ENCODE assay signal across 14 cellular contexts in genomic region chr22:23256138-23256932, GRCh38.
DNase-seq lines count a peak whose midpoint lies in the region; ATAC-seq and TF ChIP-seq lines count a peak whose summit lies in the region.
"Had no signal": no experiment of that assay in that cellular context is flagged by ENCODE, and none has a peak within 500 bp of the region (broad histone marks: within the 10 kb centered on the region; RNA-seq: fewer than 3 reads in every experiment).

No MANE protein-coding gene starts in this region.

- peaks cover under 1% of the 10 kb centered on the region for H3K4me1 ChIP-seq in CD4-positive, CD25-positive, alpha-beta regulatory T cell (ENCODE audit: control insufficient read depth, insufficient read depth, low read length, poor library complexity, severe bottlenecking)
- H3K4me1 ChIP-seq in hepatocyte (ENCODE audit: insufficient read depth): peaks cover 16% of the 10 kb centered on the region
- H3K4me1 ChIP-seq in sigmoid colon: peaks cover 0 to 31% (median 24%) of the 10 kb centered on the region in 4 donors
- H3K4me1 ChIP-seq: HAP-1 had no signal

- no peaks in the 10 kb centered on the region for H3K27me3 Mint-ChIP-seq in CD4-positive, CD25-positive, alpha-beta regulatory T cell
- H3K27me3 Mint-ChIP-seq in activated CD4-positive, alpha-beta memory T cell treated with anti-CD3 and anti-CD28 coated beads for 36 hours: no peaks in the 10 kb centered on the region
- H3K27me3 Mint-ChIP-seq: activated CD8-positive, alpha-beta T cell treated with anti-CD3 and anti-CD28 coated beads for 36 hours; T-cell had no signal

- peak overlapping the region; percentile 54 to 66 (median 65) for H3K27ac Mint-ChIP-seq in CD4-positive, CD25-positive, alpha-beta regulatory T cell
- peak overlapping the region; percentile 40 for H3K27ac Mint-ChIP-seq in activated CD4-positive, alpha-beta memory T cell treated with anti-CD3 and anti-CD28 coated beads for 36 hours

- peaks cover 62% of the 10 kb centered on the region for H3K79me2 ChIP-seq in hepatocyte

- H3K9me2 ChIP-seq in hepatocyte (replicated peaks; ENCODE audit: insufficient read depth): no peaks in the 10 kb centered on the region

- H3K4me3 ChIP-seq in CD4-positive, CD25-positive, alpha-beta regulatory T cell (ENCODE audit: low read depth, low read length): no peak overlapping the region
- H3K4me3 ChIP-seq in hepatocyte: no peak overlapping the region
- no peak overlapping the region for H3K4me3 ChIP-seq in sigmoid colon
- H3K4me3 ChIP-seq: GM12878, HAP-1 had no signal

- H3K4me3 Mint-ChIP-seq in CD4-positive, CD25-positive, alpha-beta regulatory T cell: no peak overlapping the region
- H3K4me3 Mint-ChIP-seq in activated CD4-positive, alpha-beta memory T cell treated with anti-CD3 and anti-CD28 coated beads for 36 hours: no peak overlapping the region
- H3K4me3 Mint-ChIP-seq: activated CD8-positive, alpha-beta T cell treated with anti-CD3 and anti-CD28 coated beads for 36 hours; T-cell had no signal

- TF ChIP-seq POLR2A in sigmoid colon (IDR thresholded peaks at IDR 0.05): no peak

- 92% methylated on average over 10 of the region's 10 CpGs for WGBS in hepatocyte (ENCODE audit: low lambda C conversion rate, missing lambda C conversion rate)
- WGBS in sigmoid colon, 2 donors: 80 to 91% methylated on average over 10 of the region's 10 CpGs

- no peaks in the 10 kb centered on the region for H3K9me3 Mint-ChIP-seq in CD4-positive, CD25-positive, alpha-beta regulatory T cell
- H3K9me3 Mint-ChIP-seq in activated CD4-positive, alpha-beta memory T cell treated with anti-CD3 and anti-CD28 coated beads for 36 hours: no peaks in the 10 kb centered on the region
- H3K9me3 Mint-ChIP-seq: activated CD8-positive, alpha-beta T cell treated with anti-CD3 and anti-CD28 coated beads for 36 hours; T-cell had no signal

- peaks cover 6% of the 10 kb centered on the region for H3K36me3 Mint-ChIP-seq in CD4-positive, CD25-positive, alpha-beta regulatory T cell
- peaks cover 4% of the 10 kb centered on the region for H3K36me3 Mint-ChIP-seq in activated CD4-positive, alpha-beta memory T cell treated with anti-CD3 and anti-CD28 coated beads for 36 hours

- POLR2A ChIA-PET in activated CD4-positive, alpha-beta memory T cell treated with anti-CD3 and anti-CD28 coated beads for 36 hours (lab: Charles Lee): interaction anchor here (0.7 kb wide), 1 partner anchor 77 kb away, joined by 3 read pairs; no protein-coding TSS in a partner anchor

- no peak overlapping the region for H3K27ac ChIP-seq in CD4-positive, CD25-positive, alpha-beta regulatory T cell (ENCODE audit: insufficient read depth, low read length, poor library complexity, severe bottlenecking)
- peak overlapping the region; percentile 64 for H3K27ac ChIP-seq in hepatocyte
- peak overlapping the region; percentile 62 to 81 (median 75) for H3K27ac ChIP-seq in sigmoid colon

- TF ChIP-seq EP300 in sigmoid colon (IDR thresholded peaks at IDR 0.05): no peak

- H3K27me3 ChIP-seq in CD4-positive, CD25-positive, alpha-beta regulatory T cell (ENCODE audit: control insufficient read depth, insufficient read depth, low read length): no peaks in the 10 kb centered on the region
- no peaks in the 10 kb centered on the region for H3K27me3 ChIP-seq in hepatocyte
- H3K27me3 ChIP-seq in sigmoid colon: no peaks in the 10 kb centered on the region

- no peak for TF ChIP-seq CTCF in hepatocyte (IDR thresholded peaks at IDR 0.05; ENCODE audit: poor library complexity)
- TF ChIP-seq CTCF in sigmoid colon (IDR thresholded peaks at IDR 0.05): no peak

- peak overlapping the region; percentile 11 for H3K4me2 ChIP-seq in hepatocyte

- H3K36me3 ChIP-seq in CD4-positive, CD25-positive, alpha-beta regulatory T cell (ENCODE audit: control insufficient read depth, insufficient read depth, low read length): peaks cover 39% of the 10 kb centered on the region
- H3K36me3 ChIP-seq in hepatocyte (replicated peaks; ENCODE audit: insufficient read depth, low read depth) (no peaks in the 10 kb centered on the region), sigmoid colon (peaks cover 0 to 24% (median 8%) of the 10 kb centered on the region in 4 donors)
- H3K36me3 ChIP-seq: HAP-1 had no signal

- DNase-seq in CD4-positive, CD25-positive, alpha-beta regulatory T cell: no peak
- no peak for DNase-seq in activated CD4-positive, alpha-beta memory T cell treated with anti-CD3 and anti-CD28 coated beads for 36 hours
- DNase-seq in hepatocyte (ENCODE audit: low spot score) (no peak), sigmoid colon (no peak), NCI-H345 treated with DMSO at 0.1 percent for 48 hours (lab: John Stamatoyannopoulos, UW; ENCODE audit: unreplicated experiment) (no peak), NCI-H2171 (lab: John Stamatoyannopoulos, UW) (no peak)
- DNase-seq: activated CD8-positive, alpha-beta T cell treated with anti-CD3 and anti-CD28 coated beads for 36 hours; activated naive CD4-positive, alpha-beta T cell treated with Interleukin-2 at 50 U/mL for 16 hours; DMS79 treated with DMSO at 0.1 percent for 48 hours; T-cell had no signal

- intact Hi-C loops in activated CD4-positive, alpha-beta memory T cell treated with anti-CD3 and anti-CD28 coated beads for 36 hours (cut with micrococcal nuclease): no loop called here
- intact Hi-C loops in sigmoid colon (cut with DNase I): no loop called here

- CTCF ChIA-PET in activated CD4-positive, alpha-beta memory T cell treated with anti-CD3 and anti-CD28 coated beads for 36 hours (lab: Charles Lee): no interaction called here

- ATAC-seq in CD4-positive, CD25-positive, alpha-beta regulatory T cell (ENCODE audit: low read depth in 2 of 2): no peak
- no peak for ATAC-seq in HG02571 (IDR thresholded peaks at IDR 0.05; ENCODE audit: unreplicated experiment)
- ATAC-seq in GM21619 (IDR thresholded peaks at IDR 0.05; ENCODE audit: unreplicated experiment): no peak
- ATAC-seq: activated CD8-positive, alpha-beta T cell treated with anti-CD3 and anti-CD28 coated beads for 36 hours; GM12878; T-cell had no signal

- no peak overlapping the region for H2AFZ ChIP-seq in hepatocyte

- H3K9me3 ChIP-seq in CD4-positive, CD25-positive, alpha-beta regulatory T cell (ENCODE audit: control insufficient read depth in 2 of 2, low read length in 2 of 2): no peaks in the 10 kb centered on the region
- no peaks in the 10 kb centered on the region for H3K9me3 ChIP-seq in hepatocyte (ENCODE audit: low read depth)
- H3K9me3 ChIP-seq in sigmoid colon: no peaks in the 10 kb centered on the region
- H3K9me3 ChIP-seq: HAP-1 had no signal

- peaks cover 2% of the 10 kb centered on the region for H4K20me1 ChIP-seq in hepatocyte (ENCODE audit: insufficient read depth, poor library complexity, severe bottlenecking)

- peaks cover 0 to 9% (median 3%) of the 10 kb centered on the region in 4 donors for H3K4me1 Mint-ChIP-seq in CD4-positive, CD25-positive, alpha-beta regulatory T cell
- peaks cover 14% of the 10 kb centered on the region for H3K4me1 Mint-ChIP-seq in activated CD4-positive, alpha-beta memory T cell treated with anti-CD3 and anti-CD28 coated beads for 36 hours (ENCODE audit: low read depth)
